In genomic region chr2:156489750-156490466, GRCh38 we compare ENCODE assay signal across 22 cellular contexts. TPM values are rescaled to one million over a fixed set of nuclear protein-coding genes. Genes with fewer than 3 reads are reported as not detected.
DNase-seq lines count a peak whose midpoint lies in the region; ATAC-seq and TF ChIP-seq lines count a peak whose summit lies in the region.
"Had no signal": no experiment of that assay in that cellular context is flagged by ENCODE, and none has a peak within 500 bp of the region (broad histone marks: within the 10 kb centered on the region; RNA-seq: fewer than 3 reads in every experiment).

No MANE protein-coding gene starts in this region.

- POLR2A ChIA-PET in activated CD4-positive, alpha-beta memory T cell treated with anti-CD3 and anti-CD28 coated beads for 36 hours (lab: Charles Lee) = no interaction called here

- TF ChIP-seq CTCF in fibroblast of villous mesenchyme (IDR thresholded peaks at IDR 0.05; ENCODE audit: insufficient read depth, low read depth, low read length) = no peak

- H3K4me1 Mint-ChIP-seq in stimulated activated naive CD8-positive, alpha-beta T cell treated with anti-CD3 and anti-CD28 coated beads, Interleukin-15, Interleukin-2, amounts not matched to agents 100 ng/mL and 50 ng/mL, for 24 hours (ENCODE audit: low read depth) = peaks cover 61% of the 10 kb centered on the region
- H3K4me1 Mint-ChIP-seq in activated CD4-positive, alpha-beta memory T cell treated with anti-CD3 and anti-CD28 coated beads for 36 hours (ENCODE audit: low read depth) = peaks cover 34% of the 10 kb centered on the region

- peak overlapping the region; percentile 26 for H3K4me3 Mint-ChIP-seq in stimulated activated naive CD8-positive, alpha-beta T cell treated with anti-CD3 and anti-CD28 coated beads, Interleukin-15, Interleukin-2, amounts not matched to agents 100 ng/mL and 50 ng/mL, for 24 hours
- no peak overlapping the region for H3K4me3 Mint-ChIP-seq in activated CD4-positive, alpha-beta memory T cell treated with anti-CD3 and anti-CD28 coated beads for 36 hours
- H3K4me3 Mint-ChIP-seq: T-helper 17 cell had no signal

- no peaks in the 10 kb centered on the region for H3K9me3 Mint-ChIP-seq in stimulated activated naive CD8-positive, alpha-beta T cell treated with anti-CD3 and anti-CD28 coated beads, Interleukin-15, Interleukin-2, amounts not matched to agents 100 ng/mL and 50 ng/mL, for 24 hours
- no peaks in the 10 kb centered on the region for H3K9me3 Mint-ChIP-seq in activated CD4-positive, alpha-beta memory T cell treated with anti-CD3 and anti-CD28 coated beads for 36 hours

- no peak overlapping the region for H3K4me3 ChIP-seq in fibroblast of villous mesenchyme (ENCODE audit: low read depth, low read length)
- H3K4me3 ChIP-seq: HAP-1, left lung, psoas muscle, SJSA1, uterus had no signal

- CTCF ChIA-PET in activated CD4-positive, alpha-beta memory T cell treated with anti-CD3 and anti-CD28 coated beads for 36 hours (lab: Charles Lee) = interaction anchor here (1.4 kb wide), 1 partner anchor 154 kb away, joined by 4 read pairs; no protein-coding TSS in a partner anchor

- peak overlapping the region; percentile 19 for H3K27ac Mint-ChIP-seq in stimulated activated naive CD8-positive, alpha-beta T cell treated with anti-CD3 and anti-CD28 coated beads, Interleukin-15, Interleukin-2, amounts not matched to agents 100 ng/mL and 50 ng/mL, for 24 hours
- H3K27ac Mint-ChIP-seq in activated CD4-positive, alpha-beta memory T cell treated with anti-CD3 and anti-CD28 coated beads for 36 hours = peak overlapping the region; percentile 69
- H3K27ac Mint-ChIP-seq: T-helper 17 cell had no signal

- no peak for ATAC-seq in stimulated activated naive CD8-positive, alpha-beta T cell treated with anti-CD3 and anti-CD28 coated beads, Interleukin-15, Interleukin-2, amounts not matched to agents 100 U/mL and 50 U/mL, for 24 hours
- ATAC-seq in GM19035 (IDR thresholded peaks at IDR 0.05; ENCODE audit: unreplicated experiment) (no peak), GM19455 (IDR thresholded peaks at IDR 0.05; ENCODE audit: unreplicated experiment) (no peak), GM19395 (IDR thresholded peaks at IDR 0.05; ENCODE audit: unreplicated experiment) (no peak)
- ATAC-seq: T-helper 17 cell had no signal

- intact Hi-C loops in activated CD4-positive, alpha-beta memory T cell treated with anti-CD3 and anti-CD28 coated beads for 36 hours (cut with micrococcal nuclease) = loop anchor here (1.0 to 5.0 kb wide), 4 partner anchors 14 to 149 kb away; partner anchors contain the start of gene GPD2

- no peaks in the 10 kb centered on the region for H3K27me3 Mint-ChIP-seq in stimulated activated naive CD8-positive, alpha-beta T cell treated with anti-CD3 and anti-CD28 coated beads, Interleukin-15, Interleukin-2, amounts not matched to agents 100 ng/mL and 50 ng/mL, for 24 hours
- no peaks in the 10 kb centered on the region for H3K27me3 Mint-ChIP-seq in activated CD4-positive, alpha-beta memory T cell treated with anti-CD3 and anti-CD28 coated beads for 36 hours
- H3K27me3 Mint-ChIP-seq: T-helper 17 cell had no signal

- peaks cover 16% of the 10 kb centered on the region for H3K36me3 Mint-ChIP-seq in stimulated activated naive CD8-positive, alpha-beta T cell treated with anti-CD3 and anti-CD28 coated beads, Interleukin-15, Interleukin-2, amounts not matched to agents 100 ng/mL and 50 ng/mL, for 24 hours (ENCODE audit: low read depth)
- H3K36me3 Mint-ChIP-seq in activated CD4-positive, alpha-beta memory T cell treated with anti-CD3 and anti-CD28 coated beads for 36 hours = peaks cover 9% of the 10 kb centered on the region

- no peak for DNase-seq in stimulated activated naive CD8-positive, alpha-beta T cell treated with anti-CD3 and anti-CD28 coated beads, Interleukin-15, Interleukin-2, amounts not matched to agents 100 U/mL and 50 U/mL, for 24 hours
- DNase-seq in activated CD4-positive, alpha-beta memory T cell treated with anti-CD3 and anti-CD28 coated beads for 36 hours = no peak
- peak; percentile 53 for DNase-seq in fibroblast of villous mesenchyme (ENCODE audit: low read depth)
- DNase-seq: activated CD4-positive, alpha-beta T cell treated with anti-CD3 and anti-CD28 coated beads for 4 hours; activated CD8-positive, alpha-beta memory T cell treated with anti-CD3 and anti-CD28 coated beads, Interleukin-2, amount 50 U/mL, for 48 hours; activated gamma-delta T cell treated with Interleukin-2 at 50 U/mL for 16 hours; anterior cingulate cortex; Calu3; DMS79 treated with DMSO at 0.1 percent for 48 hours; effector CD8-positive, alpha-beta T cell; left lung; NCI-H2029; psoas muscle; stimulated activated naive CD4-positive, alpha-beta T cell; T-helper 17 cell; uterus had no signal

RNA-seq across cellular contexts. Expression of gene GPD2, which starts 53.7 kb away (rescaled TPM):
- 10 to 100 TPM; 27.3 to 28.6 TPM for total RNA-seq in activated CD4-positive, alpha-beta memory T cell treated with anti-CD3 and anti-CD28 coated beads for 36 hours
- total RNA-seq in fibroblast of villous mesenchyme = 44.5 and 63.9 TPM in 2 replicates
